ENCODE assay signal across 18 cellular contexts in the genomic region with DNA sequence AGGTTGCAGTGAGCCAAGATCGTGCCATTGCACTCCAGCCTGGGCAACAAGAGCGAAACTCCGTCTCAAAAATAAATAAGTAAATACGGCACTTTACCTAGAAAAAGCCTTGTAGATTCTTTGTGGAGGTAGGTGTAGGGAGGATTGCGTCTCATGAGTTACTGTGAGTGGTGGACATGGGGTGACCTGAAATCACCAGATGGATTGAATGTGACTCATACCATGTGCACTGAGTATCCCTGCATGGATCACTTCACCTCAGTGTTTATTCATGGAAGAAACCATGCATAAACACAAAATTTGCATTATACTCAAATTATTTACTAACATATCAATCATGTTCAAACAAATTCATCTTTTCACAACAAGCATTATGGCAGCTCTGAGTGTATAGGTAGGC.
"Had no signal": no experiment of that assay in that cellular context is flagged by ENCODE, and none has a peak within 500 bp of the region (broad histone marks: within the 10 kb centered on the region; RNA-seq: fewer than 3 reads in every experiment).

No MANE protein-coding gene starts in this region.

- DNase-seq: activated CD4-positive, alpha-beta memory T cell treated with anti-CD3 and anti-CD28 coated beads for 36 hours; activated CD4-positive, alpha-beta T cell treated with anti-CD3 and anti-CD28 coated beads, Interleukin-2, amount 10 ng/mL, durations not matched to agents 7 days and 5 days; activated CD4-positive, CD25-positive, alpha-beta regulatory T cell; activated CD8-positive, alpha-beta memory T cell treated with anti-CD3 and anti-CD28 coated beads for 24 hours; activated gamma-delta T cell; activated naive CD4-positive, alpha-beta T cell treated with anti-CD3 and anti-CD28 coated beads for 36 hours; activated T-cell treated with anti-CD3 and anti-CD28 coated beads, Interleukin-2, amount 50 U/mL, for 4 hours; amygdala; NCI-H1092; NCI-H1417; NCI-H1694; NCI-H2029 treated with DMSO at 0.1 percent for 48 hours; NCI-H345; NCI-H510A; NCI-H526 treated with DMSO at 0.1 percent for 48 hours; NCI-H82; SIG-M5; T-cell had no signal
